ENCODE assay signal across 12 cellular contexts in the genomic region with DNA sequence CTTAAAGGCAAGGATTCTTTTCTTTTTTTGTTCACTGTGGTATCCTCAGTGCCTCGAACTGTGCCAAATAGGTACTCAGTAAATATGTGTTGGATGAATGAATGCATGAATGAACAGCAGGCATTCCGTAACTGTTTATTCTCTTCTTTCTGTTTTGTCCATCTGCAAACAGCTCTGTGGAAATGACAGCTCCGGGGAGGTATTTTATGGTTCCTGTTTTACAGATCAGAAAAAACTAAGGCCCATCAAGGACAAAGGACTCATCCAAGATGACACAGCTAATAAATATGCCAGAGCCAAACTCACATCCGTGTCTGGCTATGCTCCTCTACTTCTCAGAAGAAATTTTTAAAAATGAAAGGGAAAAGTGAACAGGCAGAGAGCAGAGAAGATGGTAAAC. TPM values are rescaled to one million over a fixed set of nuclear protein-coding genes. Genes with fewer than 3 reads are reported as not detected.
A peak's percentile ranks its signal among the peaks of the same experiment; 100 is the strongest.
DNase-seq lines count a peak whose midpoint lies in the region; ATAC-seq, FAIRE-seq and TF ChIP-seq lines count a peak whose summit lies in the region.
"Had no signal": no experiment of that assay in that cellular context is flagged by ENCODE, and none has a peak within 500 bp of the region (broad histone marks: within the 10 kb centered on the region; RNA-seq: fewer than 3 reads in every experiment).

No MANE protein-coding gene starts in this region.

- H3K4me3 ChIP-seq in heart right ventricle (peak overlapping the region in 2 of 10 donors; percentile 11 to 14), adipocyte (ENCODE audit: low read length) (peak overlapping the region; percentile 56), keratinocyte (ENCODE audit: control insufficient read depth in 2 of 3, extremely low read depth in 1 of 3, insufficient read depth in 2 of 3, low read depth in 1 of 3, low read length in 3 of 3) (no peak overlapping the region), aorta (ENCODE audit: low read length in 2 of 2) (peak overlapping the region in 1 of 2 donors; percentile 27)

- peak in 3 of 8 donors; percentile 8 to 23 (median 15) for ATAC-seq in heart right ventricle
- no peak for ATAC-seq in Right ventricle myocardium superior (ENCODE audit: poor library complexity)
- ATAC-seq in aorta (ENCODE audit: low FRiP score), result no peak

- H3K27me3 ChIP-seq in heart right ventricle (peaks cover 0 to under 1% (median 0%) of the 10 kb centered on the region in 7 donors), adipocyte (replicated peaks; ENCODE audit: control insufficient read depth, insufficient read depth, low read length) (peaks cover 30% of the 10 kb centered on the region), keratinocyte (ENCODE audit: control insufficient read depth, extremely low read depth, insufficient read depth, low read length) (no peaks in the 10 kb centered on the region), aorta (ENCODE audit: control insufficient read depth in 1 of 2, insufficient read depth in 2 of 2, low read length in 1 of 2) (no peaks in the 10 kb centered on the region)

- no peak overlapping the region for H2AFZ ChIP-seq in keratinocyte (ENCODE audit: control insufficient read depth, low read length)

- TF ChIP-seq CTCF in heart right ventricle (IDR thresholded peaks at IDR 0.05) (no peak), keratinocyte (optimal IDR thresholded peaks at IDR 0.05 in 1 of 3, IDR thresholded peaks at IDR 0.05 in 1 of 3, conservative IDR thresholded peaks at IDR 0.05 in 1 of 3; ENCODE audit: extremely low read depth in 1 of 3, insufficient read depth in 2 of 3, low read length in 3 of 3) (no peak)

- H4K20me1 ChIP-seq in keratinocyte (ENCODE audit: control insufficient read depth, extremely low read depth, insufficient read depth, low read length), result no peaks in the 10 kb centered on the region

- intact Hi-C loops in heart right ventricle (cut with DNase I), result no loop called here
- intact Hi-C loops in Right ventricle myocardium superior (cut with DNase I), result no loop called here
- intact Hi-C loops in aorta (cut with DNase I), result loop anchor here in 1 of 2 donors (2.0 kb wide), 1 partner anchor 15 kb away; no protein-coding TSS in a partner anchor

- H3K9me1 ChIP-seq in keratinocyte (ENCODE audit: control insufficient read depth, extremely low read depth, insufficient read depth, low read length), result no peaks in the 10 kb centered on the region

- FAIRE-seq in keratinocyte (lab: Jason Lieb, UNC), result peak; percentile 82

- 15 to 23% methylated on average over 4 of the region's 4 CpGs for WGBS in heart right ventricle, 2 donors
- WGBS in aorta, 2 donors, result 8 to 9% methylated on average over 4 of the region's 4 CpGs

- no peaks in the 10 kb centered on the region for H3K79me2 ChIP-seq in keratinocyte (ENCODE audit: control insufficient read depth, insufficient read depth, low read length)

- H3K4me1 ChIP-seq in heart right ventricle, result peaks cover 5 to 79% (median 44%) of the 10 kb centered on the region in 9 donors
- H3K4me1 ChIP-seq in adipocyte (ENCODE audit: control insufficient read depth, insufficient read depth, low read length), result peaks cover 24% of the 10 kb centered on the region
- H3K4me1 ChIP-seq in keratinocyte (ENCODE audit: control insufficient read depth, extremely low read depth, insufficient read depth, low read length), result peaks cover 18% of the 10 kb centered on the region
- H3K4me1 ChIP-seq in aorta (ENCODE audit: control insufficient read depth in 1 of 2, insufficient read depth in 2 of 2, low read length in 2 of 2), result peaks cover 5 to 8% of the 10 kb centered on the region in 2 donors

- H3K27ac ChIP-seq in heart right ventricle (peak overlapping the region; percentile 18 to 91 (median 80)), keratinocyte (ENCODE audit: control insufficient read depth, insufficient read depth, low read length) (no peak overlapping the region), aorta (ENCODE audit: low read depth in 1 of 2, low read length in 2 of 2) (peak overlapping the region; percentile 90 to 96)

- peak overlapping the region; percentile 54 for H3K4me2 ChIP-seq in keratinocyte (ENCODE audit: control insufficient read depth, extremely low read depth, insufficient read depth, low read depth, low read length)

- no peak for DNase-seq in heart right ventricle
- no peak for DNase-seq in Right ventricle myocardium superior
- DNase-seq in adipocyte (ENCODE audit: low read depth), result peak; percentile 44
- DNase-seq in keratinocyte (ENCODE audit: low read depth, low spot score), result no peak
- no peak for DNase-seq in aorta
- no peak for DNase-seq in NCI-H1048 (lab: John Stamatoyannopoulos, UW)
- DNase-seq in globus pallidus (ENCODE audit: low spot score), result no peak
- no peak for DNase-seq in NCI-H1417 (lab: John Stamatoyannopoulos, UW)
- DNase-seq: activated CD4-positive, alpha-beta T cell treated with anti-CD3 and anti-CD28 coated beads for 4 hours; activated gamma-delta T cell; NCI-H2029; OCI-M1 had no signal

- dilution Hi-C loops in keratinocyte (cut with MboI; ENCODE audit: extremely low pct_ligation_motif_present, low sequenced_read_pairs), result no loop called here

- H3K9ac ChIP-seq in adipocyte (ENCODE audit: low read length) (peak overlapping the region; percentile 35), keratinocyte (ENCODE audit: control insufficient read depth, extremely low read depth, insufficient read depth, low read length) (no peak overlapping the region)

- no peaks in the 10 kb centered on the region for H3K36me3 ChIP-seq in heart right ventricle
- no peaks in the 10 kb centered on the region for H3K36me3 ChIP-seq in adipocyte (ENCODE audit: control insufficient read depth, insufficient read depth, low read length, severe bottlenecking)
- no peaks in the 10 kb centered on the region for H3K36me3 ChIP-seq in keratinocyte (ENCODE audit: control insufficient read depth in 2 of 2, extremely low read depth in 1 of 2, insufficient read depth in 2 of 2, low read length in 2 of 2)
- no peaks in the 10 kb centered on the region for H3K36me3 ChIP-seq in aorta (ENCODE audit: control insufficient read depth in 1 of 2, insufficient read depth in 2 of 2, low read length in 1 of 2)

- H3K9me3 ChIP-seq in heart right ventricle (no peaks in the 10 kb centered on the region), adipocyte (ENCODE audit: control insufficient read depth, low read length) (no peaks in the 10 kb centered on the region), keratinocyte (ENCODE audit: control insufficient read depth, low read depth, low read length) (no peaks in the 10 kb centered on the region), aorta (ENCODE audit: control insufficient read depth, low read length) (no peaks in the 10 kb centered on the region)

RNA-seq across cellular contexts. Expression of a gene that starts 21.0 kb away (rescaled TPM):
- 100 to 1,000 TPM in 9 of 10 donors, 10 to 100 TPM in 1; 97.2 to 215 (median 152) TPM for total RNA-seq in heart right ventricle
- polyA plus RNA-seq in heart right ventricle, result 10 to 100 TPM; 61.9 to 94.7 TPM
- total RNA-seq in Right ventricle myocardium superior, result 181 TPM
- 2.5 to 2.9 TPM (median 2.8 TPM) in 3 replicates for polyA plus RNA-seq in keratinocyte
- polyA plus RNA-seq in keratinocyte (2011; ENCODE audit: low read depth), result 0.45 TPM
- polyA plus RNA-seq in keratinocyte (2011; cell fraction: cytosol; rRNA removed), result 1.4 and 2.4 TPM in 2 replicates
- polyA plus RNA-seq in keratinocyte (2011; cell fraction: nucleus; rRNA removed), result 3.6 and 6.7 TPM in 2 replicates
- polyA plus RNA-seq in keratinocyte (2012; ENCODE audit: low replicate concordance), result 2.0 and 4.1 TPM in 2 replicates
- polyA minus RNA-seq in keratinocyte, result 4.6 to 7.2 TPM (median 6.0 TPM) in 3 replicates
- polyA minus RNA-seq in keratinocyte (2011; cell fraction: cytosol; rRNA and poly(A)+ RNA removed), result 5.4 TPM
- 3.9 and 7.4 TPM in 2 replicates for polyA minus RNA-seq in keratinocyte (2011; cell fraction: nucleus; rRNA and poly(A)+ RNA removed)
- 100 to 1,000 TPM in 1 of 2 donors, 10 to 100 TPM in 1; 63.3 to 140 TPM for total RNA-seq in aorta
- polyA plus RNA-seq in aorta, result 10 to 100 TPM; 12.8 to 19.4 TPM

RNA-seq across cellular contexts. Expression of a gene that starts 44.6 kb away (rescaled TPM):
- 10 to 100 TPM; 22.6 to 37.3 (median 31.3) TPM for total RNA-seq in heart right ventricle
- polyA plus RNA-seq in heart right ventricle, result 10 to 100 TPM; 16.4 to 26.9 TPM
- 32.8 TPM for total RNA-seq in Right ventricle myocardium superior
- 33.5 to 41.5 TPM (median 34.9 TPM) in 3 replicates for polyA plus RNA-seq in keratinocyte
- 33.0 TPM for polyA plus RNA-seq in keratinocyte (2011; ENCODE audit: low read depth)
- 20.7 and 35.6 TPM in 2 replicates for polyA plus RNA-seq in keratinocyte (2011; cell fraction: cytosol; rRNA removed)
- 60.0 and 60.2 TPM in 2 replicates for polyA plus RNA-seq in keratinocyte (2011; cell fraction: nucleus; rRNA removed)
- polyA plus RNA-seq in keratinocyte (2012; ENCODE audit: low replicate concordance), result 21.4 and 76.0 TPM in 2 replicates
- polyA minus RNA-seq in keratinocyte, result 17.3 to 21.4 TPM (median 17.9 TPM) in 3 replicates
- 12.9 TPM for polyA minus RNA-seq in keratinocyte (2011; cell fraction: cytosol; rRNA and poly(A)+ RNA removed)
- 8.9 and 12.3 TPM in 2 replicates for polyA minus RNA-seq in keratinocyte (2011; cell fraction: nucleus; rRNA and poly(A)+ RNA removed)
- total RNA-seq in aorta, result 10 to 100 TPM; 26.7 to 34.2 TPM
- 10 to 100 TPM; 29.2 to 54.1 TPM for polyA plus RNA-seq in aorta
